In the genomic region with DNA sequence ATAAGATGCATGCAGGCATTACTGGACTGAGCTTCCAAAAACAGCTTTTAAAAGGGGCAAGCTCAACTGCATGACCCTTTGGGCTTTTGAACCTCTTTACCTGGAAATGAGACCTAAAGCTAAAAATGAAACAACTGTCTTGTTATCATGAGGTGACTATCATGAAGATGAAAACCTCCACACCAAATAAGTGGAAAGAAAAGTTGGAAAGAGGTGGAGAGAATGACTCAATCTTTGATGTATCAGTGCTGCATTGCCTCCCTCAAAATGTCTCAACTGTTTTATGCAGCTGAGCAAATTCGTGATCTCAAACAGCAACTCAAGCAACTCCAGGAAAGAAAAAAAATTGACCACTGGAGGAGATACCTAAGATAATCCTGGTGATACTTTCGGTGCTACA, we compare ENCODE assay signal across 30 cellular contexts.
"Had no signal": no experiment of that assay in that cellular context is flagged by ENCODE, and none has a peak within 500 bp of the region (broad histone marks: within the 10 kb centered on the region; RNA-seq: fewer than 3 reads in every experiment).

No MANE protein-coding gene starts in this region.

- ATAC-seq: left colon; left lung; lower lobe of right lung; naive thymus-derived CD8-positive, alpha-beta T cell; right cardiac atrium; sciatic nerve; stimulated activated naive B cell treated with anti-CD40 and anti-IgM and Interleukin-4, amounts not matched to agents 10 μg/mL and 1 μg/mL and 100 μg/mL, for 72 hours; stimulated activated naive CD8-positive, alpha-beta T cell treated with anti-CD3 and anti-CD28 coated beads, Interleukin-15, Interleukin-2, amounts not matched to agents 100 U/mL and 50 U/mL, for 24 hours had no signal

- H3K9me3 ChIP-seq: left lung, lower lobe of right lung, prostate gland, stomach, testis, thyroid gland, transverse colon, upper lobe of left lung, vagina had no signal

- DNase-seq: hypothalamus; immature natural killer cell; kidney; left colon; left lung; lower lobe of right lung; mammary epithelial cell; mesenchymal stem cell; naive thymus-derived CD8-positive, alpha-beta T cell; nucleus accumbens; posterior cingulate gyrus; retina; right cardiac atrium; stimulated activated CD4-positive, alpha-beta T cell treated with anti-CD3 and anti-CD28 coated beads, Interleukin-12 subunit alpha, Interleukin-12 subunit beta, amount 100 ng/mL, for 4 hours; stimulated activated CD4-positive, alpha-beta T cell treated with anti-CD3 and anti-CD28 coated beads, Interleukin-15, amount 100 ng/mL, for 24 hours; stimulated activated CD4-positive, alpha-beta T cell treated with anti-CD3 and anti-CD28 coated beads, Interleukin-2, amount 100 ng/mL, for 24 hours; stimulated activated CD4-positive, alpha-beta T cell treated with anti-CD3 and anti-CD28 coated beads, Interleukin-4, amount 100 ng/mL, for 1 hour; stimulated activated naive B cell treated with anti-CD40 and anti-IgM and Interleukin-4, amounts not matched to agents 10 μg/mL and 1 μg/mL and 100 μg/mL, for 72 hours; stimulated activated naive CD8-positive, alpha-beta T cell treated with anti-CD3 and anti-CD28 coated beads, Interleukin-15, Interleukin-2, amounts not matched to agents 100 U/mL and 50 U/mL, for 24 hours; stomach; testis; thyroid gland; transverse colon; upper lobe of left lung had no signal

- H3K27me3 ChIP-seq: left lung, stomach, testis, thyroid gland, transverse colon, upper lobe of left lung, vagina had no signal

- H3K4me1 Mint-ChIP-seq: immature natural killer cell; naive thymus-derived CD8-positive, alpha-beta T cell; nephron; stimulated activated naive B cell treated with anti-CD40 and anti-IgM and Interleukin-4, amounts not matched to agents 10 μg/mL and 1 μg/mL and 100 μg/mL, for 72 hours had no signal

- H3K4me3 ChIP-seq: left lung, lower lobe of right lung, prostate gland, skin epidermis, stomach, testis, thyroid gland, transverse colon, upper lobe of left lung, vagina had no signal

- H3K27ac Mint-ChIP-seq: immature natural killer cell; naive thymus-derived CD8-positive, alpha-beta T cell; nephron; stimulated activated naive B cell treated with anti-CD40 and anti-IgM and Interleukin-4, amounts not matched to agents 10 μg/mL and 1 μg/mL and 100 μg/mL, for 72 hours had no signal

- H3K9me3 Mint-ChIP-seq: nephron had no signal

- H3K4me1 ChIP-seq: left lung, lower lobe of right lung, prostate gland, stomach, testis, thyroid gland, transverse colon, upper lobe of left lung, vagina had no signal

- H3K36me3 ChIP-seq: left lung, lower lobe of right lung, prostate gland, stomach, thyroid gland, transverse colon, upper lobe of left lung, vagina had no signal

- H3K4me3 Mint-ChIP-seq: immature natural killer cell; naive thymus-derived CD8-positive, alpha-beta T cell; nephron; neural crest cell; stimulated activated naive B cell treated with anti-CD40 and anti-IgM and Interleukin-4, amounts not matched to agents 10 μg/mL and 1 μg/mL and 100 μg/mL, for 72 hours had no signal

- H3K27me3 Mint-ChIP-seq: stimulated activated naive B cell treated with anti-CD40 and anti-IgM and Interleukin-4, amounts not matched to agents 10 μg/mL and 1 μg/mL and 100 μg/mL, for 72 hours had no signal

- H3K36me3 Mint-ChIP-seq: immature natural killer cell; stimulated activated naive B cell treated with anti-CD40 and anti-IgM and Interleukin-4, amounts not matched to agents 10 μg/mL and 1 μg/mL and 100 μg/mL, for 72 hours had no signal
